In genomic region chr2:130154773-130155765, GRCh38 we compare ENCODE assay signal across 15 cellular contexts. TPM values are rescaled to one million over a fixed set of nuclear protein-coding genes. Genes with fewer than 3 reads are reported as not detected.
DNase-seq lines count a peak whose midpoint lies in the region; ATAC-seq and TF ChIP-seq lines count a peak whose summit lies in the region.
"Had no signal": no experiment of that assay in that cellular context is flagged by ENCODE, and none has a peak within 500 bp of the region (broad histone marks: within the 10 kb centered on the region; RNA-seq: fewer than 3 reads in every experiment).

No MANE protein-coding gene starts in this region.

- peaks cover 45% of the 10 kb centered on the region for H3K36me3 ChIP-seq in left ventricle myocardium inferior
- peaks cover 5% of the 10 kb centered on the region for H3K36me3 ChIP-seq in upper lobe of right lung

- H3K9me3 Mint-ChIP-seq in naive B cell: no peaks in the 10 kb centered on the region
- H3K9me3 Mint-ChIP-seq: GM23338, HFFc6 had no signal

- H3K36me3 Mint-ChIP-seq in naive B cell: peaks cover 0 to 7% of the 10 kb centered on the region in 2 donors

- H3K4me1 ChIP-seq in left ventricle myocardium inferior: peaks cover 1% of the 10 kb centered on the region
- H3K4me1 ChIP-seq in upper lobe of right lung: no peaks in the 10 kb centered on the region

- H3K27me3 ChIP-seq in left ventricle myocardium inferior (ENCODE audit: low read depth): no peaks in the 10 kb centered on the region
- no peaks in the 10 kb centered on the region for H3K27me3 ChIP-seq in upper lobe of right lung

- H3K27ac ChIP-seq in left ventricle myocardium inferior (replicated peaks) (no peak overlapping the region), VCaP (peak overlapping the region; percentile 52; the same call in 1 of the 2 replicates), upper lobe of right lung (no peak overlapping the region)

- H3K9me3 ChIP-seq in left ventricle myocardium inferior (replicated peaks) (no peaks in the 10 kb centered on the region), upper lobe of right lung (no peaks in the 10 kb centered on the region)

- intact Hi-C loops in left ventricle myocardium inferior (cut with micrococcal nuclease): no loop called here
- intact Hi-C loops in cardiac septum (cut with DNase I): no loop called here
- intact Hi-C loops in upper lobe of right lung (cut with DNase I): no loop called here

- H3K4me3 ChIP-seq in left ventricle myocardium inferior (no peak overlapping the region), upper lobe of right lung (no peak overlapping the region)
- H3K4me3 ChIP-seq: GM23338 had no signal

- H3K27ac Mint-ChIP-seq in naive B cell: peak overlapping the region in 5 of 6 donors; percentile 56 to 95 (median 74)
- H3K27ac Mint-ChIP-seq: CD4-positive, CD25-positive, alpha-beta regulatory T cell; GM23338; HFFc6 had no signal

- DNase-seq in left ventricle myocardium inferior (peak; percentile 12), cardiac septum (ENCODE audit: low spot score) (no peak), naive B cell (no peak), upper lobe of right lung (peak; percentile 59), GM19238 (ENCODE audit: insufficient read length, low spot score) (no peak)
- DNase-seq in stimulated activated CD4-positive, alpha-beta T cell treated with anti-CD3 and anti-CD28 coated beads, Interleukin-4, amount 100 ng/mL, for 1 hour: no peak
- DNase-seq: GDM1, MM.1S, NCI-H187 had no signal

- H3K4me1 Mint-ChIP-seq in naive B cell: peaks cover 18 to 33% (median 25%) of the 10 kb centered on the region in 3 donors
- H3K4me1 Mint-ChIP-seq: CD4-positive, CD25-positive, alpha-beta regulatory T cell; GM23338 had no signal

- no peak for ATAC-seq in naive B cell (ENCODE audit: low read depth in 2 of 2)
- ATAC-seq in upper lobe of right lung: no peak
- no peak for ATAC-seq in GM18511 (IDR thresholded peaks at IDR 0.05; ENCODE audit: unreplicated experiment)

- H3K27me3 Mint-ChIP-seq in naive B cell: no peaks in the 10 kb centered on the region
- H3K27me3 Mint-ChIP-seq: CD4-positive, CD25-positive, alpha-beta regulatory T cell had no signal

- TF ChIP-seq CTCF in left ventricle myocardium inferior (IDR thresholded peaks at IDR 0.05; ENCODE audit: borderline replicate concordance) (no peak), VCaP (conservative IDR thresholded peaks at IDR 0.05) (no peak), upper lobe of right lung (IDR thresholded peaks at IDR 0.05) (no peak)

- no peak overlapping the region for H3K4me3 Mint-ChIP-seq in naive B cell
- H3K4me3 Mint-ChIP-seq: CD4-positive, CD25-positive, alpha-beta regulatory T cell; GM23338; HFFc6 had no signal

RNA-seq across cellular contexts. Expression of gene CCDC74B, which starts 10.2 kb away (rescaled TPM):
- total RNA-seq in left ventricle myocardium inferior: 0.44 TPM
- total RNA-seq in cardiac septum: 0.81 TPM
- not detected for polyA plus RNA-seq in naive B cell (ENCODE audit: low read depth in 6 of 6)
- total RNA-seq in upper lobe of right lung: 0.78 TPM
- total RNA-seq: CD4-positive, CD25-positive, alpha-beta regulatory T cell had no signal
- polyA plus RNA-seq: CD4-positive, CD25-positive, alpha-beta regulatory T cell had no signal

RNA-seq across cellular contexts. Expression of gene POTEF, which starts 26.0 kb away (rescaled TPM):
- total RNA-seq in left ventricle myocardium inferior: not detected
- not detected for total RNA-seq in cardiac septum
- not detected for polyA plus RNA-seq in naive B cell (ENCODE audit: low read depth in 6 of 6)
- total RNA-seq in upper lobe of right lung: not detected
- total RNA-seq: CD4-positive, CD25-positive, alpha-beta regulatory T cell; HFFc6; PC-3 had no signal
- polyA plus RNA-seq: CD4-positive, CD25-positive, alpha-beta regulatory T cell had no signal

RNA-seq across cellular contexts. Expression of gene SMPD4, which starts 26.3 kb away (rescaled TPM):
- total RNA-seq in left ventricle myocardium inferior: 26.7 TPM
- 22.5 TPM for total RNA-seq in cardiac septum
- 10 to 100 TPM; 20.2 to 41.4 (median 27.7) TPM for polyA plus RNA-seq in naive B cell (ENCODE audit: low read depth in 6 of 6)
- 41.4 TPM for total RNA-seq in upper lobe of right lung

RNA-seq across cellular contexts. Expression of gene MZT2B, which starts 27.0 kb away (rescaled TPM):
- total RNA-seq in left ventricle myocardium inferior (422 TPM), cardiac septum (253 TPM), upper lobe of right lung (128 TPM)
- polyA plus RNA-seq in naive B cell (ENCODE audit: low read depth in 6 of 6): 100 to 1,000 TPM; 118 to 165 (median 141) TPM

RNA-seq across cellular contexts. Expression of gene TUBA3E, which starts 43.2 kb away (rescaled TPM):
- 47.1 TPM for total RNA-seq in left ventricle myocardium inferior
- 1.2 TPM for total RNA-seq in cardiac septum
- not detected for polyA plus RNA-seq in naive B cell (ENCODE audit: low read depth in 6 of 6)
- not detected for total RNA-seq in upper lobe of right lung
- total RNA-seq: CD4-positive, CD25-positive, alpha-beta regulatory T cell; HFFc6; PC-3 had no signal
- polyA plus RNA-seq: CD4-positive, CD25-positive, alpha-beta regulatory T cell had no signal

Comparison
In these comparisons a context has a peak if more than half of its experiments do, and no peak if none do; other contexts are left out.
1. DNase-seq: peak in left ventricle myocardium inferior (single experiment) and upper lobe of right lung (single experiment); none in cardiac septum (single experiment), naive B cell (single experiment), GM19238 (single experiment) and stimulated activated CD4-positive, alpha-beta T cell treated with anti-CD3 and anti-CD28 coated beads, Interleukin-4, amount 100 ng/mL, for 1 hour (single experiment).